In genomic region chr12:45727301-45727993, GRCh38 we compare ENCODE assay signal across 8 cellular contexts. TPM values are rescaled to one million over a fixed set of nuclear protein-coding genes. Genes with fewer than 3 reads are reported as not detected.
DNase-seq lines count a peak whose midpoint lies in the region; ATAC-seq, FAIRE-seq and TF ChIP-seq lines count a peak whose summit lies in the region.

No MANE protein-coding gene starts in this region.

- H3K36me3 Mint-ChIP-seq in natural killer cell, result peaks cover 6% of the 10 kb centered on the region

- FAIRE-seq in H54 (lab: Jason Lieb, UNC), result peak; percentile 98

- intact Hi-C loops in natural killer cell (cut with micrococcal nuclease), result loop anchor here (2.0 to 5.0 kb wide), 6 partner anchors 151 to 645 kb away; partner anchors contain the start of genes ANO6, SCAF11, SLC38A1 and SLC38A2

- no peaks in the 10 kb centered on the region for H3K27me3 Mint-ChIP-seq in natural killer cell (ENCODE audit: low read depth in 2 of 2)

- CTCF ChIA-PET in RWPE1 (lab: Yijun Ruan, JAX), result interaction anchor here (0.6 to 3.2 kb wide), 5 partner anchors 17 to 434 kb away, joined by 3 to 22 read pairs (median 3); no protein-coding TSS in a partner anchor

- peak overlapping the region; percentile 100 for H3K27ac Mint-ChIP-seq in natural killer cell

- H3K4me1 Mint-ChIP-seq in natural killer cell, result peaks cover 53 to 61% of the 10 kb centered on the region in 2 donors

- ATAC-seq in natural killer cell, result peak; percentile 55 to 77 (median 65)

- TF ChIP-seq POLR2A in H54 (IDR thresholded peaks at IDR 0.05; ENCODE audit: low read depth, low read length), result peak; percentile 63

- no peaks in the 10 kb centered on the region for H3K9me3 Mint-ChIP-seq in natural killer cell

- POLR2A ChIA-PET in RWPE1 (lab: Yijun Ruan, JAX; ENCODE audit: low non-redundant PET), result no interaction called here

- DNase-seq in ELF-1 (ENCODE audit: low read depth, low spot score), result peak; percentile 99
- DNase-seq in H54 (ENCODE audit: insufficient read length, low spot score), result peak; percentile 91
- peak; percentile 99 for DNase-seq in LoVo (ENCODE audit: low spot score)
- DNase-seq in RWPE1 (ENCODE audit: low spot score), result peak; percentile 95
- DNase-seq in activated T-helper 9 cell treated with anti-CD3 and anti-CD28 coated beads, Interleukin-2, amount 50 U/mL, for 16 hours (ENCODE audit: low read depth), result peak; percentile 84
- peak; percentile 97 for DNase-seq in fibroblast of peridontal ligament (ENCODE audit: extremely low read depth)
- DNase-seq in natural killer cell, result peak; percentile 88
- peak; percentile 81 to 86 (median 82) for DNase-seq in stimulated activated naive CD4-positive, alpha-beta T cell (lab: John Stamatoyannopoulos, UW)

- peak overlapping the region; percentile 99 for H3K27ac ChIP-seq in RWPE1

- peak overlapping the region; percentile 100 for H3K4me3 Mint-ChIP-seq in natural killer cell

- TF ChIP-seq CTCF in RWPE1 (conservative IDR thresholded peaks at IDR 0.05; ENCODE audit: low read depth) (no peak), natural killer cell (IDR thresholded peaks at IDR 0.05) (no peak)

RNA-seq across cellular contexts. Expression of gene ARID2, which starts 2.1 kb away (rescaled TPM):
- total RNA-seq in natural killer cell, result 10 to 100 TPM; 75.2 to 95.7 (median 79.8) TPM

Comparison
In these comparisons a context has a peak if more than half of its experiments do, and no peak if none do; other contexts are left out.
1. Peak in every context shown above with its lines: DNase-seq, ATAC-seq and H3K27ac ChIP-seq.